15 cellular contexts compared by ENCODE assay signal in genomic region chr3:141392416-141392815, GRCh38. TPM values are rescaled to one million over a fixed set of nuclear protein-coding genes. Genes with fewer than 3 reads are reported as not detected.
DNase-seq lines count a peak whose midpoint lies in the region; ATAC-seq and TF ChIP-seq lines count a peak whose summit lies in the region.
"Had no signal": no experiment of that assay in that cellular context is flagged by ENCODE, and none has a peak within 500 bp of the region (broad histone marks: within the 10 kb centered on the region; RNA-seq: fewer than 3 reads in every experiment).

No MANE protein-coding gene starts in this region.

- no peak overlapping the region for H2AFZ ChIP-seq in hepatocyte
- H2AFZ ChIP-seq in smooth muscle cell (ENCODE audit: low read depth) = no peak overlapping the region
- no peak overlapping the region for H2AFZ ChIP-seq in PC-9

- no peaks in the 10 kb centered on the region for H3K79me2 ChIP-seq in hepatocyte
- no peaks in the 10 kb centered on the region for H3K79me2 ChIP-seq in smooth muscle cell (ENCODE audit: low read depth)
- no peaks in the 10 kb centered on the region for H3K79me2 ChIP-seq in PC-9 (ENCODE audit: low read depth)

- H3K9me2 ChIP-seq in hepatocyte (replicated peaks; ENCODE audit: insufficient read depth) = no peaks in the 10 kb centered on the region
- 0 out of 2 replicates have a peak, but pooled peaks cover 4% of the 10 kb centered on the region for H3K9me2 ChIP-seq in PC-9 (ENCODE audit: insufficient read depth)

- DNase-seq in DMS 273 treated with DMSO at 0.1 percent for 48 hours (lab: John Stamatoyannopoulos, UW) (peak; percentile 72), NCI-H524 treated with DMSO at 0.1 percent for 48 hours (lab: John Stamatoyannopoulos, UW) (peak; percentile 54), hepatocyte (ENCODE audit: low spot score) (no peak), smooth muscle cell (lab: John Stamatoyannopoulos, UW; ENCODE audit: unreplicated experiment) (no peak), NOMO-1 treated with DMSO at 0.1 percent for 48 hours (lab: John Stamatoyannopoulos, UW; ENCODE audit: unreplicated experiment) (no peak), PC-9 (no peak)
- DNase-seq: activated CD4-positive, alpha-beta T cell treated with anti-CD3 and anti-CD28 coated beads, Interleukin-2, amount 10 ng/mL, durations not matched to agents 7 days and 5 days; CD8-positive, alpha-beta memory T cell; effector CD4-positive, alpha-beta T cell; NCI-H2029 treated with DMSO at 0.1 percent for 48 hours; NCI-H510A treated with DMSO at 0.1 percent for 48 hours; stimulated activated naive CD4-positive, alpha-beta T cell had no signal

- BruUV-seq in PC-9 (replicated peaks; lab: Mats Ljungman, UMichigan) = no TSS peak

- ATAC-seq in GM19035 (IDR thresholded peaks at IDR 0.05; ENCODE audit: unreplicated experiment) (no peak), GM18868 (IDR thresholded peaks at IDR 0.05; ENCODE audit: unreplicated experiment) (no peak)
- ATAC-seq: HepG2 had no signal

- H3K4me1 ChIP-seq in hepatocyte (ENCODE audit: insufficient read depth) (peaks cover 17% of the 10 kb centered on the region), smooth muscle cell (ENCODE audit: low read depth) (peaks cover 26% of the 10 kb centered on the region), PC-9 (replicated peaks; ENCODE audit: insufficient read depth) (peaks cover 13% of the 10 kb centered on the region)

- WGBS in hepatocyte (ENCODE audit: low lambda C conversion rate, missing lambda C conversion rate) = 93% methylated on average over 5 of the region's 5 CpGs
- 93% methylated on average over 5 of the region's 5 CpGs for WGBS in smooth muscle cell (ENCODE audit: low lambda C conversion rate)

- H3K27me3 ChIP-seq in hepatocyte (no peaks in the 10 kb centered on the region), smooth muscle cell (ENCODE audit: low read depth) (no peaks in the 10 kb centered on the region), PC-9 (ENCODE audit: insufficient read depth, low read depth) (no peaks in the 10 kb centered on the region)

- intact Hi-C loops in PC-9 (cut with micrococcal nuclease; ENCODE audit: unreplicated experiment) = no loop called here

- H3K27ac ChIP-seq in hepatocyte (peak overlapping the region; percentile 71), smooth muscle cell (ENCODE audit: low read depth) (peak overlapping the region; percentile 22), PC-9 (no peak overlapping the region)

- H3K4me2 ChIP-seq in hepatocyte (no peak overlapping the region), smooth muscle cell (no peak overlapping the region), PC-9 (no peak overlapping the region)

- TF ChIP-seq CTCF in hepatocyte (IDR thresholded peaks at IDR 0.05; ENCODE audit: poor library complexity) = no peak
- no peak for TF ChIP-seq CTCF in smooth muscle cell (IDR thresholded peaks at IDR 0.05; ENCODE audit: borderline replicate concordance, insufficient read depth, poor library complexity, severe bottlenecking)
- no peak for TF ChIP-seq CTCF in PC-9 (conservative IDR thresholded peaks at IDR 0.05)

- peaks cover 8% of the 10 kb centered on the region for H3K36me3 ChIP-seq in hepatocyte (replicated peaks; ENCODE audit: insufficient read depth, low read depth)
- peaks cover 20% of the 10 kb centered on the region for H3K36me3 ChIP-seq in smooth muscle cell (ENCODE audit: low read depth)
- no peaks in the 10 kb centered on the region for H3K36me3 ChIP-seq in PC-9 (ENCODE audit: low read depth)

- CTCF ChIA-PET in PC-9 (lab: Charles Lee) = no interaction called here

- no peaks in the 10 kb centered on the region for H3F3A ChIP-seq in smooth muscle cell (ENCODE audit: low read depth)
- H3F3A ChIP-seq in PC-9 (ENCODE audit: insufficient read depth, low read depth) = peaks cover 7% of the 10 kb centered on the region

- H3K9ac ChIP-seq in smooth muscle cell (ENCODE audit: low read depth) = no peak overlapping the region

- POLR2A ChIA-PET in PC-9 (lab: Charles Lee; ENCODE audit: unreplicated experiment) = no interaction called here

- H4K20me1 ChIP-seq in hepatocyte (ENCODE audit: insufficient read depth, poor library complexity, severe bottlenecking) (no peaks in the 10 kb centered on the region), smooth muscle cell (ENCODE audit: low read depth) (no peaks in the 10 kb centered on the region), PC-9 (ENCODE audit: insufficient read depth) (no peaks in the 10 kb centered on the region)

- H3K4me3 ChIP-seq in hepatocyte = no peak overlapping the region
- no peak overlapping the region for H3K4me3 ChIP-seq in smooth muscle cell
- no peak overlapping the region for H3K4me3 ChIP-seq in PC-9

- H3K9me3 ChIP-seq in hepatocyte (ENCODE audit: low read depth) (no peaks in the 10 kb centered on the region), smooth muscle cell (replicated peaks; ENCODE audit: low read depth) (no peaks in the 10 kb centered on the region), PC-9 (ENCODE audit: insufficient read depth, low read depth) (peaks cover 9% of the 10 kb centered on the region)

RNA-seq across cellular contexts. Expression of gene ZBTB38, which starts 24.1 kb away (rescaled TPM):
- total RNA-seq in hepatocyte = 122 and 140 TPM in 2 replicates
- polyA plus RNA-seq in hepatocyte = 31.6 and 32.7 TPM in 2 replicates
- 68.0 and 108 TPM in 2 replicates for total RNA-seq in smooth muscle cell
- 21.7 and 22.2 TPM in 2 replicates for polyA plus RNA-seq in smooth muscle cell
- total RNA-seq in PC-9 (2021) = 18.5 and 21.8 TPM in 2 replicates

Comparison
In these comparisons a context has a peak if more than half of its experiments do, and no peak if none do; other contexts are left out.
1. DNase-seq: peak in DMS 273 treated with DMSO at 0.1 percent for 48 hours (single experiment) and NCI-H524 treated with DMSO at 0.1 percent for 48 hours (single experiment); none in hepatocyte (single experiment), smooth muscle cell (single experiment), NOMO-1 treated with DMSO at 0.1 percent for 48 hours (single experiment) and PC-9 (0 of 2).